8 cellular contexts compared by ENCODE assay signal in genomic region chr5:134905246-134905996, GRCh38. TPM values are rescaled to one million over a fixed set of nuclear protein-coding genes. Genes with fewer than 3 reads are reported as not detected.
DNase-seq lines count a peak whose midpoint lies in the region; ATAC-seq and TF ChIP-seq lines count a peak whose summit lies in the region.

No MANE protein-coding gene starts in this region.

- H3K4me3 ChIP-seq in DND-41 (ENCODE audit: low read depth in 1 of 2, low read length in 2 of 2), result peak overlapping the region; percentile 73 to 75
- H3K4me3 ChIP-seq in gastroesophageal sphincter, result peak overlapping the region; percentile 74 to 96
- H3K4me3 ChIP-seq in thymus (ENCODE audit: low read length), result peak overlapping the region; percentile 94

- no peaks in the 10 kb centered on the region for H4K20me1 ChIP-seq in DND-41 (ENCODE audit: insufficient read depth, low read length)

- TF ChIP-seq CTCF in DND-41 (IDR thresholded peaks at IDR 0.05; ENCODE audit: borderline replicate concordance, extremely low read depth, low read length, poor library complexity, severe bottlenecking) (peak; percentile 85), gastroesophageal sphincter (IDR thresholded peaks at IDR 0.05) (peak; percentile 55 to 87 (median 82))

- peak overlapping the region; percentile 67 for H3K4me2 ChIP-seq in DND-41 (ENCODE audit: insufficient read depth, low read length)

- WGBS in gastroesophageal sphincter (ENCODE audit: low coverage in 1 of 2), 2 donors, result 0 to 1% methylated on average over 17 to 26 of the region's 54 CpGs
- under 1% methylated on average over 54 of the region's 54 CpGs for WGBS in thymus

- H3K4me1 ChIP-seq in DND-41 (ENCODE audit: insufficient read depth, low read length) (peaks cover 27% of the 10 kb centered on the region), gastroesophageal sphincter (peaks cover 0 to 12% (median 0%) of the 10 kb centered on the region in 3 donors), thymus (ENCODE audit: control insufficient read depth, insufficient read depth, low read length) (peaks cover 3% of the 10 kb centered on the region)

- DNase-seq in DND-41, result peak; percentile 77
- DNase-seq in KG1 (lab: John Stamatoyannopoulos, UW), result peak; percentile 6
- DNase-seq in SIG-M5 (lab: John Stamatoyannopoulos, UW), result peak; percentile 24
- DNase-seq in activated naive CD4-positive, alpha-beta T cell treated with Interleukin-2 at 50 U/mL for 16 hours, result peak; percentile 63
- DNase-seq in occipital lobe (lab: John Stamatoyannopoulos, UW), result peak; percentile 49

- H3K36me3 ChIP-seq in DND-41 (ENCODE audit: insufficient read depth, low read length) (peaks cover 22% of the 10 kb centered on the region), gastroesophageal sphincter (peaks cover 0 to 22% of the 10 kb centered on the region in 2 donors), thymus (ENCODE audit: control insufficient read depth, insufficient read depth) (peaks cover 5% of the 10 kb centered on the region)

- H3K9ac ChIP-seq in DND-41 (ENCODE audit: low read depth, low read length), result peak overlapping the region; percentile 98

- H3K27ac ChIP-seq in DND-41 (ENCODE audit: low read length) (peak overlapping the region; percentile 95), gastroesophageal sphincter (peak overlapping the region; percentile 94 to 99 (median 97)), thymus (ENCODE audit: low read depth) (peak overlapping the region; percentile 99)

- ATAC-seq in DND-41 (ENCODE audit: insufficient read depth, low read depth), result peak; percentile 38
- peak; percentile 31 for ATAC-seq in GM21619 (IDR thresholded peaks at IDR 0.05; ENCODE audit: unreplicated experiment)
- peak; percentile 53 for ATAC-seq in gastroesophageal sphincter

- H3K79me2 ChIP-seq in DND-41 (ENCODE audit: insufficient read depth, low read length), result peaks cover 27% of the 10 kb centered on the region

- no peaks in the 10 kb centered on the region for H3K9me3 ChIP-seq in DND-41 (ENCODE audit: insufficient read depth, low read length, severe bottlenecking)
- no peaks in the 10 kb centered on the region for H3K9me3 ChIP-seq in gastroesophageal sphincter
- H3K9me3 ChIP-seq in thymus (ENCODE audit: control insufficient read depth), result no peaks in the 10 kb centered on the region

- no peak for TF ChIP-seq POLR2A in gastroesophageal sphincter (IDR thresholded peaks at IDR 0.05)

- H2AFZ ChIP-seq in DND-41 (ENCODE audit: low read depth, low read length), result peak overlapping the region; percentile 97

- H3K27me3 ChIP-seq in DND-41 (ENCODE audit: insufficient read depth, low read length, poor library complexity), result no peaks in the 10 kb centered on the region
- no peaks in the 10 kb centered on the region for H3K27me3 ChIP-seq in gastroesophageal sphincter
- H3K27me3 ChIP-seq in thymus (ENCODE audit: control insufficient read depth, insufficient read depth), result no peaks in the 10 kb centered on the region

- TF ChIP-seq EP300 in gastroesophageal sphincter (IDR thresholded peaks at IDR 0.05), result no peak

RNA-seq across cellular contexts. Expression of gene PCBD2, which starts 0.5 kb away (rescaled TPM):
- total RNA-seq in gastroesophageal sphincter (10 to 100 TPM in 2 of 4 donors, 1 to 10 TPM in 2; 8.3 to 10.8 (median 9.5) TPM), occipital lobe (7.0 TPM)
- 6.8 TPM for polyA plus RNA-seq in thymus

RNA-seq across cellular contexts. Expression of gene TXNDC15, which starts 31.2 kb away (rescaled TPM):
- total RNA-seq in gastroesophageal sphincter (100 to 1,000 TPM in 1 of 4 donors, 10 to 100 TPM in 3; 68.5 to 119 (median 82.6) TPM), occipital lobe (112 TPM)
- 52.9 TPM for polyA plus RNA-seq in thymus

RNA-seq across cellular contexts. Expression of gene C5orf24, which starts 59.7 kb away (rescaled TPM):
- 10 to 100 TPM; 47.3 to 92.3 (median 70.7) TPM for total RNA-seq in gastroesophageal sphincter
- 105 TPM for total RNA-seq in occipital lobe
- 22.4 TPM for polyA plus RNA-seq in thymus

Comparison
In these comparisons a context has a peak if more than half of its experiments do, and no peak if none do; other contexts are left out.
1. Peak in every context shown above with its lines: DNase-seq, ATAC-seq, H3K4me3 ChIP-seq and H3K27ac ChIP-seq.
2. DNase-seq: peak in every context shown above with its lines; median percentile 77 in DND-41; 63 in activated naive CD4-positive, alpha-beta T cell treated with Interleukin-2 at 50 U/mL for 16 hours; 49 in occipital lobe; 24 in SIG-M5; 6 in KG1.